1 cellular context compared by ENCODE assay signal in genomic region chr18:3002766-3003165, GRCh38.
TF ChIP-seq lines count a peak whose summit lies in the region.

No MANE protein-coding gene starts in this region.

TF ChIP-seq in IMR-90, 13 proteins besides CTCF, POLR2A, EP300 and RAD21 (continued from another document):
- TF ChIP-seq USF2 (IDR thresholded peaks at IDR 0.05; ENCODE audit: low read depth, low read length) = no peak
- no peak for TF ChIP-seq CHD1 (IDR thresholded peaks at IDR 0.05; ENCODE audit: low read depth, low read length)
- TF ChIP-seq BHLHE40 (IDR thresholded peaks at IDR 0.05; ENCODE audit: low read depth, low read length) = no peak
- TF ChIP-seq MXI1 (IDR thresholded peaks at IDR 0.05; ENCODE audit: borderline replicate concordance, low read depth, low read length) = no peak
- no peak for TF ChIP-seq MAZ (IDR thresholded peaks at IDR 0.05; ENCODE audit: borderline replicate concordance, low read depth, low read length)
- TF ChIP-seq SMC3 (IDR thresholded peaks at IDR 0.05; ENCODE audit: low read depth, low read length) = no peak
- TF ChIP-seq RFX5 (IDR thresholded peaks at IDR 0.05; ENCODE audit: low read depth, low read length) = no peak
- TF ChIP-seq CEBPB (IDR thresholded peaks at IDR 0.05; ENCODE audit: low read depth, low read length) = no peak
- no peak for TF ChIP-seq MAFK (IDR thresholded peaks at IDR 0.05; ENCODE audit: low read depth, low read length)
- no peak for TF ChIP-seq RCOR1 (IDR thresholded peaks at IDR 0.05; ENCODE audit: insufficient replicate concordance, low read length)
